ENCODE assay signal across 8 cellular contexts in genomic region chr9:131656356-131657030, GRCh38.
DNase-seq lines count a peak whose midpoint lies in the region; FAIRE-seq and TF ChIP-seq lines count a peak whose summit lies in the region.

No MANE protein-coding gene starts in this region.

- peak overlapping the region; percentile 90 for H3K27ac Mint-ChIP-seq in activated CD4-positive, alpha-beta memory T cell treated with anti-CD3 and anti-CD28 coated beads, Interleukin-2, amount 10 ng/mL, durations not matched to agents 7 days and 5 days

- intact Hi-C loops in posterior cingulate gyrus (cut with DNase I): no loop called here

- no peaks in the 10 kb centered on the region; the same call in 1 of the 2 replicates for H3K36me3 ChIP-seq in H7 (replicated peaks; ENCODE audit: control insufficient read depth, insufficient read depth, low read length)

- peaks cover 26% of the 10 kb centered on the region for H3K36me3 Mint-ChIP-seq in activated CD4-positive, alpha-beta memory T cell treated with anti-CD3 and anti-CD28 coated beads, Interleukin-2, amount 10 ng/mL, durations not matched to agents 7 days and 5 days (ENCODE audit: low read depth)

- no peaks in the 10 kb centered on the region for H3K9me3 Mint-ChIP-seq in activated CD4-positive, alpha-beta memory T cell treated with anti-CD3 and anti-CD28 coated beads, Interleukin-2, amount 10 ng/mL, durations not matched to agents 7 days and 5 days

- DNase-seq in NCI-H510A treated with DMSO at 0.1 percent for 48 hours (lab: John Stamatoyannopoulos, UW): peak; percentile 68
- DNase-seq in NCI-H510A (lab: John Stamatoyannopoulos, UW): no peak
- DNase-seq in HT1080 (ENCODE audit: low read depth): peak; percentile 24
- DNase-seq in activated CD4-positive, alpha-beta memory T cell treated with anti-CD3 and anti-CD28 coated beads, Interleukin-2, amount 10 ng/mL, durations not matched to agents 7 days and 5 days: peak; percentile 81
- DNase-seq in epithelial cell of prostate (ENCODE audit: low read depth, low spot score): no peak
- peak in 8 of 10 donors; percentile 25 to 89 (median 44) for DNase-seq in posterior cingulate gyrus
- no peak for DNase-seq in H7
- no peak for DNase-seq in H54 (ENCODE audit: insufficient read length, low spot score)

- no peak for TF ChIP-seq POLR2A in H54 (IDR thresholded peaks at IDR 0.05; ENCODE audit: low read depth, low read length)

- POLR2A ChIA-PET in activated CD4-positive, alpha-beta memory T cell treated with anti-CD3 and anti-CD28 coated beads, Interleukin-2, amount 10 ng/mL, durations not matched to agents 7 days and 5 days (lab: Charles Lee): interaction anchor here (0.9 to 6.4 kb wide), 11 partner anchors 11 to 83 kb away, joined by 3 to 61 read pairs (median 6); partner anchors contain the start of gene RAPGEF1

- peak overlapping the region; percentile 25 for H3K4me3 Mint-ChIP-seq in activated CD4-positive, alpha-beta memory T cell treated with anti-CD3 and anti-CD28 coated beads, Interleukin-2, amount 10 ng/mL, durations not matched to agents 7 days and 5 days

- no peaks in the 10 kb centered on the region for H3K27me3 ChIP-seq in H7 (ENCODE audit: control insufficient read depth, insufficient read depth, low read length)

- CTCF ChIA-PET in activated CD4-positive, alpha-beta memory T cell treated with anti-CD3 and anti-CD28 coated beads, Interleukin-2, amount 10 ng/mL, durations not matched to agents 7 days and 5 days (lab: Charles Lee): interaction anchor here (0.6 to 1.3 kb wide), 3 partner anchors 15 to 101 kb away, joined by 3 read pairs; no protein-coding TSS in a partner anchor

- no peaks in the 10 kb centered on the region for H3K27me3 Mint-ChIP-seq in activated CD4-positive, alpha-beta memory T cell treated with anti-CD3 and anti-CD28 coated beads, Interleukin-2, amount 10 ng/mL, durations not matched to agents 7 days and 5 days

- no peak for FAIRE-seq in H54 (lab: Jason Lieb, UNC)

- no peak overlapping the region for H3K4me3 ChIP-seq in H7 (ENCODE audit: insufficient read depth, low read depth, low read length)

- peak overlapping the region; percentile 49 for H3K27ac ChIP-seq in epithelial cell of prostate

- peaks cover 86% of the 10 kb centered on the region for H3K4me1 Mint-ChIP-seq in activated CD4-positive, alpha-beta memory T cell treated with anti-CD3 and anti-CD28 coated beads, Interleukin-2, amount 10 ng/mL, durations not matched to agents 7 days and 5 days

Comparison
In these comparisons a context has a peak if more than half of its experiments do, and no peak if none do; other contexts are left out.
1. DNase-seq: peak in NCI-H510A treated with DMSO at 0.1 percent for 48 hours (single experiment), HT1080 (single experiment), activated CD4-positive, alpha-beta memory T cell treated with anti-CD3 and anti-CD28 coated beads, Interleukin-2, amount 10 ng/mL, durations not matched to agents 7 days and 5 days (single experiment) and posterior cingulate gyrus (8 of 10); none in NCI-H510A (single experiment), epithelial cell of prostate (single experiment), H7 (single experiment) and H54 (single experiment).